Comparison of ENCODE assay signal across 8 cellular contexts in the genomic region with DNA sequence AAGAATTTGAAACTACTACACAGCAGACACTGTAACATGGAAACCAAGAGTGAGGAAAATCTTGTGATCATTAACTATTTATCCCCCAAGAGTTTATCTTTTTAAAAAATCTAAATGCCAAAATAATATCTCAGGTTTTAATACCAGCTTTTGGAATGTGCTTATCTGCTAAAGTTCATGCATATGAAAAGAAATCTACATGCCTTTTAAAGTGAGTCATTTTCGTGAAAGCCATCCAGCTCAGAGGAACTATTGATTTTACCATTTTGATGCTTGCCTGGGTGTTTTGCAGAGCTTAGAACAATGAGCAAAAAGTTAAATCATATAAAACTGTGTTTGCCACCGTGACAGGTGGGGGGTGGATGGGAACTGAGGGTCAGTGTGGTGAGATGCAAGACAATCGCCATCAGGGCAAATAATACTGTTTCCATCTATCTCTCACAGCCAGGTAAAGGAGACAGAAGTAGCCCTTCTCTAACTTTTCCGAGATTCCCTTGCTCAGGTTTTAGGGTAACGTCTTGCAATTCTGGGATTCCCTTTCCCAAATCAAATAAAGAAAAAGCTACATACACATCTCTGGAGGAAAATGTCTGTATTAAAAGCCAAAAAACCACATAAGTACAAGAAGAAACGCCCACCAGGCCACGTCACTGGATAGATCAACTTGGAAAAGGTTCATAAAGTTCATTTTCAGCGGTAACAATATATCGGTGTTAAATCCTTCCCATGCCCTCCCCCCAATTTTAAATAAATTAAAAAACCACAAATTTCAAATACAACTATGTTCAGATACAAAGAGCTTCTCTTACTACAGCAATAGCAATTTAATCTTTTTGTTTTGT. TPM values are rescaled to one million over a fixed set of nuclear protein-coding genes. Genes with fewer than 3 reads are reported as not detected.
DNase-seq lines count a peak whose midpoint lies in the region; FAIRE-seq and TF ChIP-seq lines count a peak whose summit lies in the region.

No MANE protein-coding gene starts in this region.

- no peaks in the 10 kb centered on the region for H3K9me2 ChIP-seq in SK-N-SH

- no peaks in the 10 kb centered on the region for H3K9me3 Mint-ChIP-seq in endodermal cell

- in situ Hi-C loops in G401 (cut with HindIII; ENCODE audit: low sequenced_read_pairs) = no loop called here

- H3K4me2 ChIP-seq in SK-N-SH = peak overlapping the region; percentile 62

- peaks cover 70% of the 10 kb centered on the region for H3K27me3 Mint-ChIP-seq in endodermal cell (ENCODE audit: insufficient read depth)

- H3K9me3 ChIP-seq in SK-N-SH = no peaks in the 10 kb centered on the region
- no peaks in the 10 kb centered on the region for H3K9me3 ChIP-seq in endodermal cell (ENCODE audit: control insufficient read depth, low read length)
- H3K9me3 ChIP-seq in ovary = no peaks in the 10 kb centered on the region

- POLR2A ChIA-PET in SK-N-SH (lab: Yijun Ruan, JAX) = no interaction called here

- intact Hi-C loops in ovary (cut with DNase I) = loop anchor here in 3 of 4 donors (10.0 kb wide), 2 partner anchors 271 to 281 kb away; no protein-coding TSS in a partner anchor

- 22% methylated on average over 9 of the region's 9 CpGs for WGBS in SK-N-SH (ENCODE audit: low lambda C conversion rate)
- 18 to 19% methylated on average over 7 to 9 of the region's 9 CpGs for WGBS in endodermal cell (ENCODE audit: insufficient coverage in 1 of 2, insufficient read length in 1 of 2), 2 experiments
- WGBS in ovary, 3 donors = 51 to 58% (median 57%) methylated on average over 9 of the region's 9 CpGs

- H3K4me1 ChIP-seq in SK-N-SH (ENCODE audit: control insufficient read depth in 1 of 2, insufficient read depth in 2 of 2, low read depth in 1 of 2, low read length in 1 of 2) (peaks cover 4 to 7% of the 10 kb centered on the region in 2 experiments; a peak in 3 of 4 replicates), endodermal cell (ENCODE audit: control insufficient read depth, insufficient read depth, low read length) (no peaks in the 10 kb centered on the region), ovary (ENCODE audit: insufficient read depth) (no peaks in the 10 kb centered on the region)

- H3K27me3 ChIP-seq in SK-N-SH (ENCODE audit: insufficient read depth) = no peaks in the 10 kb centered on the region
- peaks cover 61% of the 10 kb centered on the region for H3K27me3 ChIP-seq in endodermal cell (ENCODE audit: control insufficient read depth, insufficient read depth, low read length, poor library complexity, severe bottlenecking)
- no peaks in the 10 kb centered on the region for H3K27me3 ChIP-seq in ovary

- H3K4me3 ChIP-seq in SK-N-SH (ENCODE audit: low read depth in 2 of 2, low read length in 1 of 2) = peak overlapping the region; percentile 68 to 86; a peak in 3 of 4 replicates
- no peak overlapping the region for H3K4me3 ChIP-seq in endodermal cell (ENCODE audit: low read length)
- H3K4me3 ChIP-seq in ovary = peak overlapping the region; percentile 54

- peaks cover 35% of the 10 kb centered on the region; the same call in 1 of the 2 replicates for H3K79me2 ChIP-seq in SK-N-SH (ENCODE audit: insufficient read depth)

- H3K36me3 ChIP-seq in SK-N-SH (replicated peaks in 1 of 2; ENCODE audit: control insufficient read depth in 1 of 2, insufficient read depth in 2 of 2, low read length in 1 of 2) = no peaks in the 10 kb centered on the region
- no peaks in the 10 kb centered on the region for H3K36me3 ChIP-seq in endodermal cell (ENCODE audit: control insufficient read depth, insufficient read depth, low read length)
- H3K36me3 ChIP-seq in ovary = no peaks in the 10 kb centered on the region

- peak overlapping the region; percentile 66 for H3K4me3 Mint-ChIP-seq in endodermal cell

- TF ChIP-seq CTCF in SK-N-SH (IDR thresholded peaks at IDR 0.05) (no peak), endodermal cell (conservative IDR thresholded peaks at IDR 0.05) (no peak), ovary (IDR thresholded peaks at IDR 0.05) (no peak)

- no peak overlapping the region for H3K27ac Mint-ChIP-seq in endodermal cell

- H3K9ac ChIP-seq in SK-N-SH (peak overlapping the region; percentile 66), endodermal cell (ENCODE audit: extremely low read depth, low read length, poor library complexity, severe bottlenecking) (no peak overlapping the region)

- no peak for TF ChIP-seq RAD21 in SK-N-SH (IDR thresholded peaks at IDR 0.05; ENCODE audit: low read length)

- H4K20me1 ChIP-seq in SK-N-SH (ENCODE audit: insufficient read depth) = no peaks in the 10 kb centered on the region

- H3K27ac ChIP-seq in SK-N-SH (ENCODE audit: low read depth in 2 of 2, low read length in 1 of 2) (peak overlapping the region in 1 of 2 experiments; percentile 71; a peak in 2 of 4 replicates), endodermal cell (ENCODE audit: low read depth, low read length) (no peak overlapping the region), ovary (no peak overlapping the region)

- H2AFZ ChIP-seq in SK-N-SH (ENCODE audit: low read depth) = no peak overlapping the region; the same call in 1 of the 2 replicates

- TF ChIP-seq EP300 in SK-N-SH (IDR thresholded peaks at IDR 0.05; ENCODE audit: borderline replicate concordance in 1 of 2, low read depth in 1 of 2, low read length in 1 of 2) = peak in 1 of 2 experiments; percentile 70; a peak in 2 of 4 replicates
- no peak for TF ChIP-seq EP300 in ovary (IDR thresholded peaks at IDR 0.05)

- TF ChIP-seq POLR2A in ovary (IDR thresholded peaks at IDR 0.05) = no peak

- peaks cover 13% of the 10 kb centered on the region for H3K4me1 Mint-ChIP-seq in endodermal cell

- H3K36me3 Mint-ChIP-seq in endodermal cell (ENCODE audit: low read depth) = no peaks in the 10 kb centered on the region

- peaks cover 10% of the 10 kb centered on the region for H3F3A ChIP-seq in SK-N-SH (replicated peaks; ENCODE audit: insufficient read depth)

- DNase-seq in G401 (ENCODE audit: low spot score) (peak; percentile 18), SK-N-SH (no peak), endodermal cell (no peak), ovary (no peak), HTR-8/SVneo (ENCODE audit: insufficient read length, low spot score) (no peak), AG08395 (ENCODE audit: low spot score) (no peak), HT-29 (ENCODE audit: low spot score) (no peak)
- DNase-seq in stimulated activated naive CD4-positive, alpha-beta T cell (lab: John Stamatoyannopoulos, UW) = no peak

- no peak for FAIRE-seq in HTR-8/SVneo (lab: Jason Lieb, UNC)

- CTCF ChIA-PET in SK-N-SH (lab: Yijun Ruan, JAX) = interaction anchor here (0.7 to 26.9 kb wide), 22 partner anchors 8 to 855 kb away, joined by 3 to 631 read pairs (median 4); no protein-coding TSS in a partner anchor

TF ChIP-seq in SK-N-SH, 30 proteins besides CTCF, POLR2A, EP300 and RAD21 (continues in another document):
- no peak for TF ChIP-seq FOXM1 (IDR thresholded peaks at IDR 0.05; ENCODE audit: low read depth)
- TF ChIP-seq RFX5 (IDR thresholded peaks at IDR 0.05; ENCODE audit: low read length) = no peak
- no peak for TF ChIP-seq ELF1 (IDR thresholded peaks at IDR 0.05)
- no peak for TF ChIP-seq YY1 (IDR thresholded peaks at IDR 0.05; ENCODE audit: low read depth)
- peak; percentile 54; the same call in 1 of the 2 replicates for TF ChIP-seq RXRA (IDR thresholded peaks at IDR 0.05; ENCODE audit: borderline replicate concordance, low read depth)
- TF ChIP-seq FOSL2 (IDR thresholded peaks at IDR 0.05; ENCODE audit: borderline replicate concordance, low read depth) = peak; percentile 54; the same call in 1 of the 2 replicates
- TF ChIP-seq, protein P1, sequence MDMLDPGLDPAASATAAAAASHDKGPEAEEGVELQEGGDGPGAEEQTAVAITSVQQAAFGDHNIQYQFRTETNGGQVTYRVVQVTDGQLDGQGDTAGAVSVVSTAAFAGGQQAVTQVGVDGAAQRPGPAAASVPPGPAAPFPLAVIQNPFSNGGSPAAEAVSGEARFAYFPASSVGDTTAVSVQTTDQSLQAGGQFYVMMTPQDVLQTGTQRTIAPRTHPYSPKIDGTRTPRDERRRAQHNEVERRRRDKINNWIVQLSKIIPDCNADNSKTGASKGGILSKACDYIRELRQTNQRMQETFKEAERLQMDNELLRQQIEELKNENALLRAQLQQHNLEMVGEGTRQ (IDR thresholded peaks at IDR 0.05; ENCODE audit: borderline replicate concordance, low read depth, low read length) = no peak
- TF ChIP-seq, protein P2, sequence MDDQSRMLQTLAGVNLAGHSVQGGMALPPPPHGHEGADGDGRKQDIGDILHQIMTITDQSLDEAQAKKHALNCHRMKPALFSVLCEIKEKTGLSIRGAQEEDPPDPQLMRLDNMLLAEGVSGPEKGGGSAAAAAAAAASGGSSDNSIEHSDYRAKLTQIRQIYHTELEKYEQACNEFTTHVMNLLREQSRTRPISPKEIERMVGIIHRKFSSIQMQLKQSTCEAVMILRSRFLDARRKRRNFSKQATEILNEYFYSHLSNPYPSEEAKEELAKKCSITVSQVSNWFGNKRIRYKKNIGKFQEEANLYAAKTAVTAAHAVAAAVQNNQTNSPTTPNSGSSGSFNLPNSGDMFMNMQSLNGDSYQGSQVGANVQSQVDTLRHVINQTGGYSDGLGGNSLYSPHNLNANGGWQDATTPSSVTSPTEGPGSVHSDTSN (IDR thresholded peaks at IDR 0.05) = peak; percentile 29; the same call in 1 of the 2 replicates
- TF ChIP-seq TEAD4 (IDR thresholded peaks at IDR 0.05; ENCODE audit: borderline replicate concordance, insufficient read depth) = peak; percentile 64; the same call in 1 of the 2 replicates
- TF ChIP-seq SMC3 (IDR thresholded peaks at IDR 0.05; ENCODE audit: low read depth, low read length) = no peak
- TF ChIP-seq, protein P3, sequence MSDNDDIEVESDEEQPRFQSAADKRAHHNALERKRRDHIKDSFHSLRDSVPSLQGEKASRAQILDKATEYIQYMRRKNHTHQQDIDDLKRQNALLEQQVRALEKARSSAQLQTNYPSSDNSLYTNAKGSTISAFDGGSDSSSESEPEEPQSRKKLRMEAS (IDR thresholded peaks at IDR 0.05; ENCODE audit: low read depth) = no peak
- TF ChIP-seq NFIC (IDR thresholded peaks at IDR 0.05; ENCODE audit: borderline replicate concordance) = peak; percentile 44
- no peak for TF ChIP-seq EZH2phosphoT487 (IDR thresholded peaks at IDR 0.05; ENCODE audit: borderline replicate concordance, low read depth)
- peak; percentile 61 for TF ChIP-seq JUND (IDR thresholded peaks at IDR 0.05)
- TF ChIP-seq GATA2 (CRISPR knock-in tag; IDR thresholded peaks at IDR 0.05) = no peak
- no peak for TF ChIP-seq MXI1 (IDR thresholded peaks at IDR 0.05; ENCODE audit: low read depth, low read length)

RNA-seq across cellular contexts. Expression of a gene that starts 2.0 kb away (rescaled TPM):
- not detected in 2 replicates for total RNA-seq in G401 (2014; rRNA removed; shearing (Covaris generic))
- polyA plus RNA-seq in SK-N-SH (2012; rRNA removed) = 38.0 and 76.4 TPM in 2 replicates
- 51.3 and 71.5 TPM in 2 replicates for polyA plus RNA-seq in SK-N-SH (2012; cell fraction: cytosol; rRNA removed)
- 36.4 and 50.9 TPM in 2 replicates for polyA plus RNA-seq in SK-N-SH (2012; cell fraction: nucleus; rRNA removed)
- 1 to 10 TPM in 1 of 2 donors, under 1 TPM in 1; 0.31 to 5.5 TPM for total RNA-seq in endodermal cell
- polyA plus RNA-seq in endodermal cell (2013, experiment 1 of 2) = 16.6 TPM
- 11.6 TPM for polyA plus RNA-seq in endodermal cell (2013, experiment 2 of 2)
- 1 to 10 TPM in 6 of 7 donors, not detected in 1; 1.2 to 5.7 (median 2.9) TPM for total RNA-seq in ovary
- polyA plus RNA-seq in ovary = 1 to 10 TPM in 1 of 2 donors, under 1 TPM in 1; 0.98 to 3.2 TPM
- 0.15 and 2.0 TPM in 2 replicates for total RNA-seq in HT-29 (2014; rRNA removed; shearing (Covaris generic))
